ENCODE assay signal across 19 cellular contexts in genomic region chr9:108722396-108722795, GRCh38.
"Had no signal": no experiment of that assay in that cellular context is flagged by ENCODE, and none has a peak within 500 bp of the region (broad histone marks: within the 10 kb centered on the region; RNA-seq: fewer than 3 reads in every experiment).

No MANE protein-coding gene starts in this region.

- ATAC-seq: activated CD8-positive, alpha-beta T cell treated with anti-CD3 and anti-CD28 coated beads, Interleukin-2, amount 10 ng/mL, durations not matched to agents 7 days and 5 days; naive thymus-derived CD8-positive, alpha-beta T cell; stimulated activated naive B cell treated with anti-CD40 and anti-IgM and Interleukin-4, amounts not matched to agents 10 μg/mL and 1 μg/mL and 100 μg/mL, for 72 hours; upper lobe of right lung had no signal

- DNase-seq: activated CD4-positive, CD25-positive, alpha-beta regulatory T cell; activated CD8-positive, alpha-beta memory T cell treated with anti-CD3 and anti-CD28 coated beads, Interleukin-2, amount 50 U/mL, for 4 hours; activated CD8-positive, alpha-beta T cell treated with anti-CD3 and anti-CD28 coated beads, Interleukin-2, amount 10 ng/mL, durations not matched to agents 7 days and 5 days; activated effector memory CD4-positive, alpha-beta T cell treated with anti-CD3 and anti-CD28 coated beads, Interleukin-2, amount 50 U/mL, for 16 hours; activated T-cell treated with anti-CD3 and anti-CD28 coated beads, Interleukin-2, amount 50 U/mL, for 48 hours; amniotic stem cell; central memory CD4-positive, alpha-beta T cell; colonic mucosa; hypothalamus; kidney glomerular epithelial cell; mesenchymal stem cell; naive thymus-derived CD8-positive, alpha-beta T cell; retina; stimulated activated CD4-positive, alpha-beta T cell treated with anti-CD3 and anti-CD28 coated beads, Interleukin-15, amount 100 ng/mL, for 24 hours; stimulated activated CD4-positive, alpha-beta T cell treated with anti-CD3 and anti-CD28 coated beads, Interleukin-4, amount 100 ng/mL, for 1 hour; stimulated activated naive B cell treated with anti-CD40 and anti-IgM and Interleukin-4, amounts not matched to agents 10 μg/mL and 1 μg/mL and 100 μg/mL, for 72 hours; upper lobe of right lung had no signal

- H3K27ac ChIP-seq: colonic mucosa, neutrophil, upper lobe of right lung had no signal

- H3K36me3 ChIP-seq: colonic mucosa, neutrophil, upper lobe of right lung had no signal

- H3K9me3 ChIP-seq: colonic mucosa, neutrophil, upper lobe of right lung had no signal

- H3K4me3 ChIP-seq: colonic mucosa, skin epidermis, upper lobe of right lung had no signal

- H3K27me3 ChIP-seq: colonic mucosa, neutrophil, upper lobe of right lung had no signal

- H3K4me1 ChIP-seq: colonic mucosa, upper lobe of right lung had no signal
